ENCODE assay signal across 15 cellular contexts in genomic region chr14:72812292-72812851, GRCh38.
DNase-seq lines count a peak whose midpoint lies in the region; ATAC-seq and TF ChIP-seq lines count a peak whose summit lies in the region.
"Had no signal": no experiment of that assay in that cellular context is flagged by ENCODE, and none has a peak within 500 bp of the region (broad histone marks: within the 10 kb centered on the region; RNA-seq: fewer than 3 reads in every experiment).

No MANE protein-coding gene starts in this region.

- H3K9ac ChIP-seq in skeletal muscle tissue (ENCODE audit: low read depth in 1 of 3, low read length in 3 of 3) (peak overlapping the region; percentile 73 to 81 (median 76)), GM23248 (no peak overlapping the region)

- H3K79me2 ChIP-seq in GM23248 (ENCODE audit: insufficient read depth): peaks cover 98% of the 10 kb centered on the region
- H3K79me2 ChIP-seq: hepatocyte had no signal

- H3K9me3 Mint-ChIP-seq in endothelial cell (ENCODE audit: unreplicated experiment): no peaks in the 10 kb centered on the region

- no peak for TF ChIP-seq POLR2A in gastroesophageal sphincter (IDR thresholded peaks at IDR 0.05)

- in situ Hi-C loops in GM23248 (cut with MboI): no loop called here

- TF ChIP-seq CTCF in gastroesophageal sphincter (IDR thresholded peaks at IDR 0.05) (no peak), endothelial cell (IDR thresholded peaks at IDR 0.05; ENCODE audit: unreplicated experiment) (no peak)

- TF ChIP-seq EP300 in gastroesophageal sphincter (IDR thresholded peaks at IDR 0.05): no peak

- H3K4me3 Mint-ChIP-seq in endothelial cell (ENCODE audit: unreplicated experiment): no peak overlapping the region

- H3F3A ChIP-seq in GM23248 (ENCODE audit: insufficient read depth): 0 out of 2 replicates have a peak, but pooled peaks cover 3% of the 10 kb centered on the region

- no peak overlapping the region for H3K27ac Mint-ChIP-seq in endothelial cell (ENCODE audit: unreplicated experiment)

- no peaks in the 10 kb centered on the region for H3K27me3 Mint-ChIP-seq in endothelial cell (ENCODE audit: unreplicated experiment)

- 54% methylated on average over 13 of the region's 17 CpGs; no CpG with 5 or more reads in 1 of the 2 donors for WGBS in gastroesophageal sphincter (ENCODE audit: low coverage in 1 of 2), 2 donors
- WGBS in GM23248 (ENCODE audit: low coverage in 1 of 2, low lambda C conversion rate in 2 of 2, missing lambda C conversion rate in 2 of 2), 2 experiments: 63 to 64% methylated on average over 17 of the region's 17 CpGs

- H2AFZ ChIP-seq in GM23248: no peak overlapping the region
- H2AFZ ChIP-seq: hepatocyte had no signal

- peak in 45 of 56 donors; percentile 10 to 80 (median 56) for DNase-seq in amygdala (lab: John Stamatoyannopoulos, UW)
- DNase-seq in medulla oblongata (ENCODE audit: extremely low spot score): peak; percentile 79
- DNase-seq in NCI-H510A (lab: John Stamatoyannopoulos, UW): no peak
- DNase-seq in GM23248: no peak
- DNase-seq in endothelial cell (ENCODE audit: low spot score): no peak
- no peak for DNase-seq in NCI-H82 treated with DMSO at 0.1 percent for 48 hours (lab: John Stamatoyannopoulos, UW; ENCODE audit: unreplicated experiment)
- DNase-seq: activated CD4-positive, alpha-beta T cell treated with anti-CD3 and anti-CD28 coated beads for 4 hours; activated effector memory CD4-positive, alpha-beta T cell treated with Interleukin-2 at 50 U/mL for 16 hours; colonic mucosa; NCI-H524 treated with DMSO at 0.1 percent for 48 hours had no signal

- H3K4me3 ChIP-seq in gastroesophageal sphincter (peak overlapping the region in 1 of 2 donors; percentile 35), skeletal muscle tissue (ENCODE audit: low read length in 3 of 3) (peak overlapping the region in 2 of 3 donors; percentile 57 to 59), GM23248 (no peak overlapping the region)
- H3K4me3 ChIP-seq: colonic mucosa, hepatocyte, upper lobe of left lung had no signal

- H3K9me2 ChIP-seq in GM23248 (ENCODE audit: insufficient read depth): no peaks in the 10 kb centered on the region

- ATAC-seq in gastroesophageal sphincter: peak; percentile 87

- H3K36me3 ChIP-seq in gastroesophageal sphincter (no peaks in the 10 kb centered on the region), skeletal muscle tissue (ENCODE audit: control insufficient read depth in 3 of 3, insufficient read depth in 3 of 3, low read length in 3 of 3) (no peaks in the 10 kb centered on the region), GM23248 (ENCODE audit: low read depth) (no peaks in the 10 kb centered on the region)
- H3K36me3 ChIP-seq: colonic mucosa, upper lobe of left lung had no signal

- no peaks in the 10 kb centered on the region for H3K27me3 ChIP-seq in gastroesophageal sphincter
- no peaks in the 10 kb centered on the region for H3K27me3 ChIP-seq in skeletal muscle tissue (ENCODE audit: control insufficient read depth in 3 of 3, insufficient read depth in 3 of 3, low read length in 3 of 3)
- no peaks in the 10 kb centered on the region for H3K27me3 ChIP-seq in GM23248 (replicated peaks; ENCODE audit: insufficient read depth)
- H3K27me3 ChIP-seq: colonic mucosa, hepatocyte, upper lobe of left lung had no signal

- H3K4me1 Mint-ChIP-seq in endothelial cell (ENCODE audit: unreplicated experiment): no peaks in the 10 kb centered on the region

- no peaks in the 10 kb centered on the region for H3K36me3 Mint-ChIP-seq in endothelial cell (ENCODE audit: low read depth, unreplicated experiment)

- no peak overlapping the region for H3K4me2 ChIP-seq in GM23248 (ENCODE audit: unreplicated experiment)
- H3K4me2 ChIP-seq: hepatocyte had no signal

- no peaks in the 10 kb centered on the region for H4K20me1 ChIP-seq in GM23248 (ENCODE audit: insufficient read depth)

- H3K9me3 ChIP-seq in gastroesophageal sphincter (no peaks in the 10 kb centered on the region), skeletal muscle tissue (ENCODE audit: control insufficient read depth in 3 of 3, low read length in 3 of 3) (no peaks in the 10 kb centered on the region), GM23248 (ENCODE audit: low read depth) (no peaks in the 10 kb centered on the region)
- H3K9me3 ChIP-seq: colonic mucosa, upper lobe of left lung had no signal

- peak overlapping the region; percentile 74 to 87 (median 84) for H3K27ac ChIP-seq in gastroesophageal sphincter
- peak overlapping the region; percentile 94 for H3K27ac ChIP-seq in skeletal muscle tissue (ENCODE audit: low read depth, low read length)
- no peak overlapping the region for H3K27ac ChIP-seq in GM23248
- H3K27ac ChIP-seq: C4-2B, colonic mucosa, hepatocyte, upper lobe of left lung had no signal

- H3K4me1 ChIP-seq in gastroesophageal sphincter (peaks cover 0 to 35% (median 4%) of the 10 kb centered on the region in 3 donors), skeletal muscle tissue (ENCODE audit: control insufficient read depth in 3 of 3, insufficient read depth in 3 of 3, low read length in 3 of 3) (peaks cover 50 to 69% (median 61%) of the 10 kb centered on the region in 3 donors), GM23248 (ENCODE audit: insufficient read depth) (peaks cover 15% of the 10 kb centered on the region; the same call in 1 of the 2 replicates)
- H3K4me1 ChIP-seq: colonic mucosa, upper lobe of left lung had no signal

Comparison
In these comparisons a context has a peak if more than half of its experiments do, and no peak if none do; other contexts are left out.
1. DNase-seq: peak in amygdala (45 of 56) and medulla oblongata (single experiment); none in NCI-H510A (single experiment), GM23248 (single experiment), endothelial cell (single experiment) and NCI-H82 treated with DMSO at 0.1 percent for 48 hours (single experiment).